Comparison of ENCODE assay signal across 6 cellular contexts in genomic region chr17:44069974-44070454, GRCh38. TPM values are rescaled to one million over a fixed set of nuclear protein-coding genes. Genes with fewer than 3 reads are reported as not detected.
DNase-seq lines count a peak whose midpoint lies in the region; ATAC-seq, FAIRE-seq and TF ChIP-seq lines count a peak whose summit lies in the region.

No MANE protein-coding gene starts in this region.

- H3K9me3 ChIP-seq in SK-N-SH (no peaks in the 10 kb centered on the region), WERI-Rb-1 (ENCODE audit: severe bottlenecking) (no peaks in the 10 kb centered on the region), kidney (ENCODE audit: control insufficient read depth in 1 of 2, low read length in 2 of 2) (no peaks in the 10 kb centered on the region)

- POLR2A ChIA-PET in SK-N-SH (lab: Yijun Ruan, JAX), result interaction anchor here (0.6 to 1.2 kb wide), 2 partner anchors 41 to 116 kb away, joined by 3 read pairs; no protein-coding TSS in a partner anchor

- FAIRE-seq in kidney (lab: Jason Lieb, UNC), result no peak

- peaks cover 56% of the 10 kb centered on the region for H3K79me2 ChIP-seq in SK-N-SH (ENCODE audit: insufficient read depth)

- peak overlapping the region; percentile 76 for H2AFZ ChIP-seq in SK-N-SH (ENCODE audit: low read depth)

- ATAC-seq in SK-N-SH treated with all-trans-retinoic acid at 6 μM for 48 hours (no peak), GM18870 (IDR thresholded peaks at IDR 0.05; ENCODE audit: unreplicated experiment) (no peak), HG02970 (IDR thresholded peaks at IDR 0.05; ENCODE audit: low FRiP score, unreplicated experiment) (no peak)

- H3K27ac ChIP-seq in SK-N-SH (ENCODE audit: low read depth in 2 of 2, low read length in 1 of 2) (peak overlapping the region; percentile 92 to 96), WERI-Rb-1 (peak overlapping the region; percentile 95), kidney (ENCODE audit: low read depth in 2 of 2, low read length in 2 of 2) (peak overlapping the region in 1 of 2 donors; percentile 77)

- no peak; the same call in 1 of the 2 replicates for TF ChIP-seq CTCF in SK-N-SH (IDR thresholded peaks at IDR 0.05)
- TF ChIP-seq CTCF in WERI-Rb-1 (IDR thresholded peaks at IDR 0.05; ENCODE audit: low read depth, low read length), result no peak
- TF ChIP-seq CTCF in kidney (IDR thresholded peaks at IDR 0.05; ENCODE audit: borderline replicate concordance, extremely low read depth, insufficient read depth), result no peak

- intact Hi-C loops in kidney (cut with DNase I), result no loop called here

- no peaks in the 10 kb centered on the region for H3K9me2 ChIP-seq in SK-N-SH

- peaks cover 18% of the 10 kb centered on the region for H3F3A ChIP-seq in SK-N-SH (replicated peaks; ENCODE audit: insufficient read depth)

- CTCF ChIA-PET in SK-N-SH (lab: Yijun Ruan, JAX), result interaction anchor here (1.0 to 2.3 kb wide), 5 partner anchors 17 to 140 kb away, joined by 3 to 9 read pairs (median 3); no protein-coding TSS in a partner anchor

- H4K20me1 ChIP-seq in SK-N-SH (ENCODE audit: insufficient read depth), result peaks cover 2% of the 10 kb centered on the region; the same call in 1 of the 2 replicates

- no peak for TF ChIP-seq RAD21 in SK-N-SH (IDR thresholded peaks at IDR 0.05; ENCODE audit: low read length)

- 49% methylated on average over 7 of the region's 7 CpGs for WGBS in SK-N-SH (ENCODE audit: low lambda C conversion rate)

- H3K4me1 ChIP-seq in SK-N-SH (ENCODE audit: control insufficient read depth in 1 of 2, insufficient read depth in 2 of 2, low read depth in 1 of 2, low read length in 1 of 2) (peaks cover 9 to 11% of the 10 kb centered on the region in 2 experiments), kidney (ENCODE audit: control insufficient read depth in 1 of 2, insufficient read depth in 1 of 2, low read depth in 1 of 2, low read length in 2 of 2) (peaks cover 9 to 18% of the 10 kb centered on the region in 2 donors)

- H3K27me3 ChIP-seq in SK-N-SH (ENCODE audit: insufficient read depth) (no peaks in the 10 kb centered on the region), WERI-Rb-1 (ENCODE audit: insufficient read depth, low read depth, severe bottlenecking) (no peaks in the 10 kb centered on the region)

- peak overlapping the region; percentile 63 for H3K9ac ChIP-seq in SK-N-SH
- peak overlapping the region; percentile 28 to 48 for H3K9ac ChIP-seq in kidney (ENCODE audit: low read length in 2 of 2)

- DNase-seq in SK-N-SH (no peak), WERI-Rb-1 (peak; percentile 50), kidney (peak; percentile 45)

- peak overlapping the region; percentile 95 for H3K4me2 ChIP-seq in SK-N-SH

- TF ChIP-seq EP300 in SK-N-SH (IDR thresholded peaks at IDR 0.05; ENCODE audit: borderline replicate concordance in 1 of 2, low read depth in 1 of 2, low read length in 1 of 2), result no peak

- peak overlapping the region; percentile 43 to 82 for H3K4me3 ChIP-seq in SK-N-SH (ENCODE audit: low read depth in 2 of 2, low read length in 1 of 2)
- H3K4me3 ChIP-seq in WERI-Rb-1 (ENCODE audit: low read depth, low read length), result peak overlapping the region; percentile 82
- peak overlapping the region; percentile 50 to 71 for H3K4me3 ChIP-seq in kidney (ENCODE audit: low read length in 2 of 2)

- H3K36me3 ChIP-seq in SK-N-SH (replicated peaks in 1 of 2; ENCODE audit: control insufficient read depth in 1 of 2, insufficient read depth in 2 of 2, low read length in 1 of 2), result peaks cover 3 to 12% of the 10 kb centered on the region in 2 experiments
- H3K36me3 ChIP-seq in WERI-Rb-1, result peaks cover 22% of the 10 kb centered on the region
- no peaks in the 10 kb centered on the region for H3K36me3 ChIP-seq in kidney (ENCODE audit: control insufficient read depth in 1 of 2, insufficient read depth in 2 of 2, low read length in 2 of 2)

TF ChIP-seq in SK-N-SH, 30 proteins besides CTCF, POLR2A, EP300 and RAD21:
- TF ChIP-seq GATA2 (CRISPR knock-in tag; IDR thresholded peaks at IDR 0.05) (peak; percentile 7; the same call in 1 of the 2 replicates), REST (IDR thresholded peaks at IDR 0.05; ENCODE audit: low read depth, low read length) (no peak)

TF ChIP-seq in SK-N-SH treated with all-trans-retinoic acid at 6 μM for 48 hours, 23 proteins besides CTCF, POLR2A, EP300 and RAD21 (continues in another document):
- TF ChIP-seq TOX (CRISPR knock-in tag; IDR thresholded peaks at IDR 0.05; ENCODE audit: borderline replicate concordance) (no peak), POU6F1 (CRISPR knock-in tag; IDR thresholded peaks at IDR 0.05; ENCODE audit: borderline replicate concordance, low read depth) (no peak), TCF4 (CRISPR knock-in tag; IDR thresholded peaks at IDR 0.05; ENCODE audit: borderline replicate concordance) (no peak), TSHZ2 (CRISPR knock-in tag; IDR thresholded peaks at IDR 0.05) (no peak), CSDC2 (CRISPR knock-in tag; IDR thresholded peaks at IDR 0.05) (no peak), ZFP30 (CRISPR knock-in tag; IDR thresholded peaks at IDR 0.05) (no peak), OSR1 (CRISPR knock-in tag; IDR thresholded peaks at IDR 0.05) (no peak), ZC3H10 (CRISPR knock-in tag; IDR thresholded peaks at IDR 0.05) (no peak), CSRNP3 (CRISPR knock-in tag; IDR thresholded peaks at IDR 0.05) (no peak), ARNTL (CRISPR knock-in tag; IDR thresholded peaks at IDR 0.05; ENCODE audit: borderline replicate concordance, low read depth) (no peak)

RNA-seq across cellular contexts. Expression of gene G6PC3, which starts 0.5 kb away (rescaled TPM):
- polyA plus RNA-seq in SK-N-SH (2012; rRNA removed) (158 and 166 TPM in 2 replicates), kidney (ENCODE audit: insufficient read depth, low read depth, low replicate concordance) (150 TPM)
- 87.1 and 148 TPM in 2 replicates for polyA plus RNA-seq in SK-N-SH (2012; cell fraction: cytosol; rRNA removed)
- polyA plus RNA-seq in SK-N-SH (2012; cell fraction: nucleus; rRNA removed), result 45.7 and 77.2 TPM in 2 replicates
- total RNA-seq in kidney, result 70.0 TPM

RNA-seq across cellular contexts. Expression of gene LSM12, which starts 3.5 kb away (rescaled TPM):
- 26.6 and 31.3 TPM in 2 replicates for polyA plus RNA-seq in SK-N-SH (2012; rRNA removed)
- 33.4 and 36.1 TPM in 2 replicates for polyA plus RNA-seq in SK-N-SH (2012; cell fraction: cytosol; rRNA removed)
- 14.7 and 23.4 TPM in 2 replicates for polyA plus RNA-seq in SK-N-SH (2012; cell fraction: nucleus; rRNA removed)
- total RNA-seq in kidney, result 47.6 TPM
- 29.0 TPM for polyA plus RNA-seq in kidney (ENCODE audit: insufficient read depth, low read depth, low replicate concordance)

RNA-seq across cellular contexts. Expression of gene HDAC5, which starts 53.4 kb away (rescaled TPM):
- polyA plus RNA-seq in SK-N-SH (2012; rRNA removed), result 19.0 and 21.0 TPM in 2 replicates
- polyA plus RNA-seq in SK-N-SH (2012; cell fraction: cytosol; rRNA removed), result 6.4 and 12.2 TPM in 2 replicates
- polyA plus RNA-seq in SK-N-SH (2012; cell fraction: nucleus; rRNA removed), result 32.3 and 34.8 TPM in 2 replicates
- total RNA-seq in kidney, result 35.6 TPM
- 25.3 TPM for polyA plus RNA-seq in kidney (ENCODE audit: insufficient read depth, low read depth, low replicate concordance)

RNA-seq across cellular contexts. Expression of gene TMEM101, which starts 55.3 kb away (rescaled TPM):
- polyA plus RNA-seq in SK-N-SH (2012; rRNA removed), result 62.9 and 63.6 TPM in 2 replicates
- polyA plus RNA-seq in SK-N-SH (2012; cell fraction: cytosol; rRNA removed), result 47.9 and 50.2 TPM in 2 replicates
- polyA plus RNA-seq in SK-N-SH (2012; cell fraction: nucleus; rRNA removed), result 34.5 and 37.9 TPM in 2 replicates
- 31.2 TPM for total RNA-seq in kidney
- 111 TPM for polyA plus RNA-seq in kidney (ENCODE audit: insufficient read depth, low read depth, low replicate concordance)
